Comparison of ENCODE assay signal across 27 cellular contexts in genomic region chr10:101103430-101103829, GRCh38. TPM values are rescaled to one million over a fixed set of nuclear protein-coding genes. Genes with fewer than 3 reads are reported as not detected.
"Had no signal": no experiment of that assay in that cellular context is flagged by ENCODE, and none has a peak within 500 bp of the region (broad histone marks: within the 10 kb centered on the region; RNA-seq: fewer than 3 reads in every experiment).

No MANE protein-coding gene starts in this region.

- H3K36me3 ChIP-seq: brain microvascular endothelial cell, cardiac muscle cell, WERI-Rb-1 had no signal

- ATAC-seq: activated CD4-positive, alpha-beta T cell treated with anti-CD3 and anti-CD28 coated beads for 36 hours; activated CD8-positive, alpha-beta T cell treated with anti-CD3 and anti-CD28 coated beads for 36 hours; activated T-cell treated with anti-CD3 and anti-CD28 coated beads, Interleukin-2, amount 50 U/mL, for 72 hours; PC-3; T-helper 17 cell had no signal

- H3K27ac Mint-ChIP-seq: activated CD4-positive, alpha-beta T cell treated with anti-CD3 and anti-CD28 coated beads for 36 hours; activated CD8-positive, alpha-beta T cell treated with anti-CD3 and anti-CD28 coated beads for 36 hours; activated naive CD4-positive, alpha-beta T cell treated with anti-CD3 and anti-CD28 coated beads, Interleukin-2, amount 10 ng/mL, durations not matched to agents 7 days and 5 days; activated naive CD8-positive, alpha-beta T cell treated with anti-CD3 and anti-CD28 coated beads for 36 hours; activated T-cell treated with anti-CD3 and anti-CD28 coated beads, Interleukin-2, amount 50 U/mL, for 72 hours; activated T-helper 2 cell treated with anti-CD3 and anti-CD28 coated beads, Interferon-gamma antibody, Interleukin-2, Interleukin-4, amounts not matched to agents 10 μg/mL and 5 μg/mL and 100 μg/mL, durations not matched to agents 14 hours and 24 hours and 36 hours; T-helper 17 cell had no signal

- H3K4me3 Mint-ChIP-seq: activated CD4-positive, alpha-beta T cell treated with anti-CD3 and anti-CD28 coated beads for 36 hours; activated CD8-positive, alpha-beta T cell treated with anti-CD3 and anti-CD28 coated beads for 36 hours; activated naive CD4-positive, alpha-beta T cell treated with anti-CD3 and anti-CD28 coated beads, Interleukin-2, amount 10 ng/mL, durations not matched to agents 7 days and 5 days; activated naive CD8-positive, alpha-beta T cell treated with anti-CD3 and anti-CD28 coated beads for 36 hours; activated T-cell treated with anti-CD3 and anti-CD28 coated beads, Interleukin-2, amount 50 U/mL, for 72 hours; T-helper 17 cell had no signal

- DNase-seq: activated CD4-positive, alpha-beta T cell treated with anti-CD3 and anti-CD28 coated beads for 36 hours; activated CD4-positive, alpha-beta T cell treated with anti-CD3 and anti-CD28 coated beads, Interleukin-2, amount 50 U/mL, for 1 hour; activated CD8-positive, alpha-beta memory T cell treated with anti-CD3 and anti-CD28 coated beads, Interleukin-2, amount 50 U/mL, for 4 hours; activated CD8-positive, alpha-beta T cell treated with anti-CD3 and anti-CD28 coated beads for 36 hours; activated gamma-delta T cell treated with Interleukin-2 at 50 U/mL for 16 hours; activated naive CD4-positive, alpha-beta T cell treated with anti-CD3 and anti-CD28 coated beads, Interleukin-2, amount 10 ng/mL, durations not matched to agents 7 days and 5 days; activated naive CD8-positive, alpha-beta T cell treated with anti-CD3 and anti-CD28 coated beads for 36 hours; activated T-cell treated with anti-CD3 and anti-CD28 coated beads, Interleukin-2, amount 50 U/mL, for 72 hours; brain microvascular endothelial cell; Kasumi-1; KBM-7; NCI-H1048; NCI-H1694; NCI-H2029; NCI-H2107; NCI-H2171 treated with DMSO at 0.1 percent for 48 hours; NCI-H226; NCI-H526; PC-3; SHP77; T-helper 17 cell; T-helper 9 cell; WERI-Rb-1 had no signal

- H3K4me1 Mint-ChIP-seq: activated CD4-positive, alpha-beta T cell treated with anti-CD3 and anti-CD28 coated beads for 36 hours; activated naive CD4-positive, alpha-beta T cell treated with anti-CD3 and anti-CD28 coated beads, Interleukin-2, amount 10 ng/mL, durations not matched to agents 7 days and 5 days; activated naive CD8-positive, alpha-beta T cell treated with anti-CD3 and anti-CD28 coated beads for 36 hours had no signal

- H3K4me3 ChIP-seq: cardiac muscle cell had no signal

- H3K9me3 Mint-ChIP-seq: activated CD8-positive, alpha-beta T cell treated with anti-CD3 and anti-CD28 coated beads for 36 hours; activated naive CD4-positive, alpha-beta T cell treated with anti-CD3 and anti-CD28 coated beads, Interleukin-2, amount 10 ng/mL, durations not matched to agents 7 days and 5 days; activated naive CD8-positive, alpha-beta T cell treated with anti-CD3 and anti-CD28 coated beads for 36 hours; activated T-cell treated with anti-CD3 and anti-CD28 coated beads, Interleukin-2, amount 50 U/mL, for 72 hours; activated T-helper 2 cell treated with anti-CD3 and anti-CD28 coated beads, Interferon-gamma antibody, Interleukin-2, Interleukin-4, amounts not matched to agents 10 μg/mL and 5 μg/mL and 100 μg/mL, durations not matched to agents 14 hours and 24 hours and 36 hours had no signal

- H3K27ac ChIP-seq: brain microvascular endothelial cell, cardiac muscle cell, WERI-Rb-1 had no signal

- H3K36me3 Mint-ChIP-seq: activated naive CD4-positive, alpha-beta T cell treated with anti-CD3 and anti-CD28 coated beads, Interleukin-2, amount 10 ng/mL, durations not matched to agents 7 days and 5 days; activated naive CD8-positive, alpha-beta T cell treated with anti-CD3 and anti-CD28 coated beads for 36 hours had no signal

RNA-seq across cellular contexts. Expression of gene TLX1, which starts 27.7 kb away (rescaled TPM):
- total RNA-seq: activated CD4-positive, alpha-beta T cell treated with anti-CD3 and anti-CD28 coated beads for 36 hours; activated CD8-positive, alpha-beta T cell treated with anti-CD3 and anti-CD28 coated beads for 36 hours; activated naive CD8-positive, alpha-beta T cell treated with anti-CD3 and anti-CD28 coated beads for 36 hours; activated T-cell treated with anti-CD3 and anti-CD28 coated beads, Interleukin-2, amount 50 U/mL, for 72 hours; activated T-helper 2 cell treated with anti-CD3 and anti-CD28 coated beads, Interferon-gamma antibody, Interleukin-2, Interleukin-4, amounts not matched to agents 10 μg/mL and 5 μg/mL and 100 μg/mL, durations not matched to agents 14 hours and 24 hours and 36 hours; M059J; NCI-H460; PC-3; T-helper 17 cell had no signal

RNA-seq across cellular contexts. Expression of gene KAZALD1, which starts 41.6 kb away (rescaled TPM):
- total RNA-seq: T-helper 17 cell had no signal
